7 cellular contexts compared by ENCODE assay signal in the genomic region with DNA sequence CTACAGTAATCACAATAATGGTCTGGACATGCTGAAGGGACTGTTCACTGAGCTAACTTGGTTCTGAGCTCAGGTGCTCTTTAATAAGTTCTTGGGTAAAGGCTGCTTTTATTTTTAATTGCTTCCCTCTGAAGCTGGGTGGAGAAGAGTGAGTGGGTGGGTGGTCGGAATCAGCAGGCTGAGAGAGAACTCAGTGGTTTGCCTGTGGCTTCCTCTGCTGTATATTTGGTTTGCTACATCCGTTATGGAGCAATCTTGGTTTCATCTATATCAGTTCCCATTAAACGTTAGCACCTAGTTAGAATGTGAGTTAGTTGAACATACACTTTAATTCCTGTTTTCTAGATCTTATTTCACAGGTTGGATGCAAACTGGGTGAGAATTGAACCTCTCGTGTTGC.
DNase-seq lines count a peak whose midpoint lies in the region; ATAC-seq lines count a peak whose summit lies in the region.

No MANE protein-coding gene starts in this region.

- peaks cover 21% of the 10 kb centered on the region for H3K36me3 Mint-ChIP-seq in memory B cell

- DNase-seq in activated CD4-positive, alpha-beta T cell treated with anti-CD3 and anti-CD28 coated beads, Interleukin-2, amount 50 U/mL, for 1 hour, result peak; percentile 27
- DNase-seq in memory B cell (ENCODE audit: low spot score in 2 of 2) (no peak), caudate nucleus (lab: John Stamatoyannopoulos, UW) (no peak), AG08395 (ENCODE audit: low spot score) (no peak), GM19238 (ENCODE audit: insufficient read length, low spot score) (no peak)

- peak; percentile 67 for ATAC-seq in GM19452 (IDR thresholded peaks at IDR 0.05; ENCODE audit: unreplicated experiment)
- ATAC-seq in HG03175 (IDR thresholded peaks at IDR 0.05; ENCODE audit: unreplicated experiment), result peak; percentile 62
- peak; percentile 46 for ATAC-seq in memory B cell (ENCODE audit: low read depth)

- H3K27ac Mint-ChIP-seq in memory B cell, result no peak overlapping the region

- H3K27ac ChIP-seq in caudate nucleus (ENCODE audit: low read depth, low read length), result no peak overlapping the region

- H3K4me3 Mint-ChIP-seq in memory B cell, result no peak overlapping the region

- H3K27me3 Mint-ChIP-seq in memory B cell, result no peaks in the 10 kb centered on the region

- no peaks in the 10 kb centered on the region for H3K9me3 Mint-ChIP-seq in memory B cell

- H3K4me1 Mint-ChIP-seq in memory B cell, result peaks cover 15% of the 10 kb centered on the region
